8 cellular contexts compared by ENCODE assay signal in genomic region chr19:34772697-34773554, GRCh38. TPM values are rescaled to one million over a fixed set of nuclear protein-coding genes. Genes with fewer than 3 reads are reported as not detected.
A peak's percentile ranks its signal among the peaks of the same experiment; 100 is the strongest.
DNase-seq lines count a peak whose midpoint lies in the region; ATAC-seq and TF ChIP-seq lines count a peak whose summit lies in the region.

Gene ZNF599, minus strand, starts transcription at chr19:34773215. Its CDS starts 374 bp downstream, at chr19:34772841.

- H4K20me1 ChIP-seq in SK-N-SH (ENCODE audit: insufficient read depth) = no peaks in the 10 kb centered on the region

- H3K36me3 ChIP-seq in ES-I3 (ENCODE audit: insufficient read depth, low read length) (no peaks in the 10 kb centered on the region), SK-N-SH (replicated peaks in 1 of 2; ENCODE audit: control insufficient read depth in 1 of 2, insufficient read depth in 2 of 2, low read length in 1 of 2) (peaks cover 26 to 28% of the 10 kb centered on the region in 2 experiments), ovary (no peaks in the 10 kb centered on the region), thyroid gland (peaks cover 3 to 12% of the 10 kb centered on the region in 2 donors)

- H3K9me3 ChIP-seq in ES-I3 (ENCODE audit: control insufficient read depth, insufficient read depth, low read length) (no peaks in the 10 kb centered on the region), SK-N-SH (no peaks in the 10 kb centered on the region), ovary (no peaks in the 10 kb centered on the region), thyroid gland (no peaks in the 10 kb centered on the region)

- peak; percentile 100 for ATAC-seq in Right ventricle myocardium superior (ENCODE audit: poor library complexity)

- H3K4me1 ChIP-seq in ES-I3 (ENCODE audit: insufficient read depth, low read length) = no peaks in the 10 kb centered on the region
- peaks cover 0 to 6% of the 10 kb centered on the region in 2 experiments; a peak in 2 of 4 replicates for H3K4me1 ChIP-seq in SK-N-SH (ENCODE audit: control insufficient read depth in 1 of 2, insufficient read depth in 2 of 2, low read depth in 1 of 2, low read length in 1 of 2)
- peaks cover 5% of the 10 kb centered on the region for H3K4me1 ChIP-seq in ovary (ENCODE audit: insufficient read depth)
- peaks cover 9 to 13% of the 10 kb centered on the region in 2 donors for H3K4me1 ChIP-seq in thyroid gland

- no peak; a peak in 1 of 4 replicates for TF ChIP-seq EP300 in SK-N-SH (IDR thresholded peaks at IDR 0.05; ENCODE audit: borderline replicate concordance in 1 of 2, low read depth in 1 of 2, low read length in 1 of 2)
- no peak for TF ChIP-seq EP300 in ovary (IDR thresholded peaks at IDR 0.05)

- no peaks in the 10 kb centered on the region for H3K9me2 ChIP-seq in SK-N-SH

- DNase-seq in H4 (ENCODE audit: low spot score) (peak; percentile 94), LNCaP clone FGC (ENCODE audit: low read depth) (peak; percentile 75), SK-N-SH (peak; percentile 90), Right ventricle myocardium superior (peak; percentile 94), ovary (peak; percentile 87 to 95 (median 92)), thyroid gland (peak; percentile 90 to 91)

- no peaks in the 10 kb centered on the region for H3K9me3 Mint-ChIP-seq in activated naive CD8-positive, alpha-beta T cell (ENCODE audit: low read depth)

- TF ChIP-seq POLR2A in ovary (IDR thresholded peaks at IDR 0.05) (peak; percentile 67), thyroid gland (IDR thresholded peaks at IDR 0.05) (peak in 1 of 2 donors; percentile 71)

- H3K27ac ChIP-seq in SK-N-SH (ENCODE audit: low read depth in 2 of 2, low read length in 1 of 2) = peak within 1 kb of the TSS; percentile 64 to 81; a peak in 3 of 4 replicates
- H3K27ac ChIP-seq in ovary = peak within 1 kb of the TSS; percentile 57 to 65
- peak within 1 kb of the TSS in 2 of 3 donors; percentile 44 to 54 for H3K27ac ChIP-seq in thyroid gland

- peak within 1 kb of the TSS; percentile 95 for H2AFZ ChIP-seq in SK-N-SH (ENCODE audit: low read depth)

- H3K9ac ChIP-seq in ES-I3 (ENCODE audit: low read depth, low read length) (peak within 1 kb of the TSS; percentile 87; the same call in 1 of the 2 replicates), SK-N-SH (peak within 1 kb of the TSS; percentile 74)

- intact Hi-C loops in Right ventricle myocardium superior (cut with DNase I) (no loop called here), ovary (cut with DNase I) (no loop called here), thyroid gland (cut with DNase I) (loop anchor here (5.0 kb wide), 1 partner anchor 36 kb away; no protein-coding TSS in a partner anchor)

- CTCF ChIA-PET in SK-N-SH (lab: Yijun Ruan, JAX) = interaction anchor here (1.4 kb wide), 1 partner anchor 60 kb away, joined by 7 read pairs; no protein-coding TSS in a partner anchor

- H3K27me3 Mint-ChIP-seq in activated naive CD8-positive, alpha-beta T cell = no peaks in the 10 kb centered on the region

- peak within 1 kb of the TSS; percentile 93 for H3K27ac Mint-ChIP-seq in activated naive CD8-positive, alpha-beta T cell

- peaks cover 17% of the 10 kb centered on the region for H3K4me1 Mint-ChIP-seq in activated naive CD8-positive, alpha-beta T cell (ENCODE audit: low read depth)

- H3K27me3 ChIP-seq in SK-N-SH (ENCODE audit: insufficient read depth) (no peaks in the 10 kb centered on the region), ovary (no peaks in the 10 kb centered on the region), thyroid gland (no peaks in the 10 kb centered on the region)

- WGBS in SK-N-SH (ENCODE audit: low lambda C conversion rate) = 30% methylated on average over 22 of the region's 69 CpGs
- WGBS in ovary, 3 donors = 3% methylated on average over 61 to 69 of the region's 69 CpGs
- 5 to 13% methylated on average over 12 to 32 of the region's 69 CpGs for WGBS in thyroid gland, 2 donors

- peak within 1 kb of the TSS; percentile 94 for H3K4me3 Mint-ChIP-seq in activated naive CD8-positive, alpha-beta T cell

- no peak for TF ChIP-seq RAD21 in SK-N-SH (IDR thresholded peaks at IDR 0.05; ENCODE audit: low read length)

- H3F3A ChIP-seq in SK-N-SH (replicated peaks; ENCODE audit: insufficient read depth) = no peaks in the 10 kb centered on the region

- H3K36me3 Mint-ChIP-seq in activated naive CD8-positive, alpha-beta T cell = peaks cover 10% of the 10 kb centered on the region

- peak within 1 kb of the TSS; percentile 81 for H3K4me3 ChIP-seq in LNCaP clone FGC (ENCODE audit: low read depth, low read length)
- H3K4me3 ChIP-seq in SK-N-SH (ENCODE audit: low read depth in 2 of 2, low read length in 1 of 2) = peak within 1 kb of the TSS; percentile 91 to 92
- peak within 1 kb of the TSS; percentile 70 for H3K4me3 ChIP-seq in ovary
- H3K4me3 ChIP-seq in thyroid gland (replicated peaks in 1 of 3) = peak within 1 kb of the TSS; percentile 49 to 88 (median 55)

- H3K4me2 ChIP-seq in SK-N-SH = peak within 1 kb of the TSS; percentile 94

- TF ChIP-seq CTCF in LNCaP clone FGC (IDR thresholded peaks at IDR 0.05; ENCODE audit: control insufficient read depth, extremely low read depth, insufficient read depth) (no peak), SK-N-SH (IDR thresholded peaks at IDR 0.05) (no peak), ovary (IDR thresholded peaks at IDR 0.05) (no peak), thyroid gland (IDR thresholded peaks at IDR 0.05) (peak in 1 of 6 experiments; percentile 9)

- POLR2A ChIA-PET in SK-N-SH (lab: Yijun Ruan, JAX) = interaction anchor here (1.2 to 1.4 kb wide), 2 partner anchors 38 to 154 kb away, joined by 3 to 8 read pairs; partner anchors contain the start of gene ZNF30

- H3K79me2 ChIP-seq in SK-N-SH (ENCODE audit: insufficient read depth) = peaks cover 21% of the 10 kb centered on the region; the same call in 1 of the 2 replicates

TF ChIP-seq in SK-N-SH, 30 proteins besides CTCF, POLR2A, EP300 and RAD21 (continues in another document):
- TF ChIP-seq, protein P1, sequence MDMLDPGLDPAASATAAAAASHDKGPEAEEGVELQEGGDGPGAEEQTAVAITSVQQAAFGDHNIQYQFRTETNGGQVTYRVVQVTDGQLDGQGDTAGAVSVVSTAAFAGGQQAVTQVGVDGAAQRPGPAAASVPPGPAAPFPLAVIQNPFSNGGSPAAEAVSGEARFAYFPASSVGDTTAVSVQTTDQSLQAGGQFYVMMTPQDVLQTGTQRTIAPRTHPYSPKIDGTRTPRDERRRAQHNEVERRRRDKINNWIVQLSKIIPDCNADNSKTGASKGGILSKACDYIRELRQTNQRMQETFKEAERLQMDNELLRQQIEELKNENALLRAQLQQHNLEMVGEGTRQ (IDR thresholded peaks at IDR 0.05; ENCODE audit: borderline replicate concordance, low read depth, low read length) = no peak
- TF ChIP-seq TEAD4 (IDR thresholded peaks at IDR 0.05; ENCODE audit: borderline replicate concordance, insufficient read depth) (no peak), FOXM1 (IDR thresholded peaks at IDR 0.05; ENCODE audit: low read depth) (no peak), GATA2 (CRISPR knock-in tag; IDR thresholded peaks at IDR 0.05) (no peak), ELF1 (IDR thresholded peaks at IDR 0.05) (peak; percentile 91), POLR2AphosphoS5 (IDR thresholded peaks at IDR 0.05; ENCODE audit: low read depth, low read length) (peak; percentile 85), MEF2A (IDR thresholded peaks at IDR 0.05; ENCODE audit: borderline replicate concordance, low read depth) (no peak), FOXJ3 (CRISPR knock-in tag; IDR thresholded peaks at IDR 0.05) (no peak), NRF1 (IDR thresholded peaks at IDR 0.05; ENCODE audit: low read depth, low read length) (no peak), GABPA (IDR thresholded peaks at IDR 0.05; ENCODE audit: low read depth) (peak; percentile 96), SMC3 (IDR thresholded peaks at IDR 0.05; ENCODE audit: low read depth, low read length) (no peak), YY1 (IDR thresholded peaks at IDR 0.05; ENCODE audit: low read depth) (peak; percentile 26), CHD2 (IDR thresholded peaks at IDR 0.05; ENCODE audit: low read length, partially characterized antibody) (peak; percentile 93), NFIC (IDR thresholded peaks at IDR 0.05; ENCODE audit: borderline replicate concordance) (no peak; the same call in 1 of the 2 replicates), EZH2phosphoT487 (IDR thresholded peaks at IDR 0.05; ENCODE audit: borderline replicate concordance, low read depth) (no peak), RFX5 (IDR thresholded peaks at IDR 0.05; ENCODE audit: low read length) (no peak), TCF12 (IDR thresholded peaks at IDR 0.05) (0 out of 2 replicates have a peak, but pooled peaks have one; percentile 20), MXI1 (IDR thresholded peaks at IDR 0.05; ENCODE audit: low read depth, low read length) (peak; percentile 49; the same call in 1 of the 2 replicates)
- TF ChIP-seq, protein P2, sequence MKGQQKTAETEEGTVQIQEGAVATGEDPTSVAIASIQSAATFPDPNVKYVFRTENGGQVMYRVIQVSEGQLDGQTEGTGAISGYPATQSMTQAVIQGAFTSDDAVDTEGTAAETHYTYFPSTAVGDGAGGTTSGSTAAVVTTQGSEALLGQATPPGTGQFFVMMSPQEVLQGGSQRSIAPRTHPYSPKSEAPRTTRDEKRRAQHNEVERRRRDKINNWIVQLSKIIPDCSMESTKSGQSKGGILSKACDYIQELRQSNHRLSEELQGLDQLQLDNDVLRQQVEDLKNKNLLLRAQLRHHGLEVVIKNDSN (IDR thresholded peaks at IDR 0.05; ENCODE audit: borderline replicate concordance, low read depth) = no peak
- TF ChIP-seq, protein P3, sequence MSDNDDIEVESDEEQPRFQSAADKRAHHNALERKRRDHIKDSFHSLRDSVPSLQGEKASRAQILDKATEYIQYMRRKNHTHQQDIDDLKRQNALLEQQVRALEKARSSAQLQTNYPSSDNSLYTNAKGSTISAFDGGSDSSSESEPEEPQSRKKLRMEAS (IDR thresholded peaks at IDR 0.05; ENCODE audit: low read depth) = no peak

RNA-seq across cellular contexts. Expression of gene ZNF599, which starts in this region (rescaled TPM):
- 10.8 and 22.7 TPM in 2 replicates for total RNA-seq in H4 (2014; rRNA removed; shearing (Covaris generic))
- polyA plus RNA-seq in SK-N-SH (2012; rRNA removed) = 17.9 and 18.5 TPM in 2 replicates
- 12.0 and 14.1 TPM in 2 replicates for polyA plus RNA-seq in SK-N-SH (2012; cell fraction: cytosol; rRNA removed)
- polyA plus RNA-seq in SK-N-SH (2012; cell fraction: nucleus; rRNA removed) = 24.9 and 27.0 TPM in 2 replicates
- 3.6 TPM for total RNA-seq in Right ventricle myocardium superior
- total RNA-seq in ovary = 10 to 100 TPM in 3 of 7 donors, 1 to 10 TPM in 4; 8.4 to 10.4 (median 10.0) TPM
- 1 to 10 TPM; 6.0 to 9.2 TPM for polyA plus RNA-seq in ovary
- total RNA-seq in thyroid gland = 10 to 100 TPM; 14.3 to 22.5 (median 17.2) TPM

Comparison
In these comparisons a context has a peak if more than half of its experiments do, and no peak if none do; other contexts are left out.
1. Peak in every context shown above with its lines: DNase-seq, ATAC-seq, H3K4me3 ChIP-seq and H3K27ac ChIP-seq.